ENCODE assay signal across 8 cellular contexts in the genomic region with DNA sequence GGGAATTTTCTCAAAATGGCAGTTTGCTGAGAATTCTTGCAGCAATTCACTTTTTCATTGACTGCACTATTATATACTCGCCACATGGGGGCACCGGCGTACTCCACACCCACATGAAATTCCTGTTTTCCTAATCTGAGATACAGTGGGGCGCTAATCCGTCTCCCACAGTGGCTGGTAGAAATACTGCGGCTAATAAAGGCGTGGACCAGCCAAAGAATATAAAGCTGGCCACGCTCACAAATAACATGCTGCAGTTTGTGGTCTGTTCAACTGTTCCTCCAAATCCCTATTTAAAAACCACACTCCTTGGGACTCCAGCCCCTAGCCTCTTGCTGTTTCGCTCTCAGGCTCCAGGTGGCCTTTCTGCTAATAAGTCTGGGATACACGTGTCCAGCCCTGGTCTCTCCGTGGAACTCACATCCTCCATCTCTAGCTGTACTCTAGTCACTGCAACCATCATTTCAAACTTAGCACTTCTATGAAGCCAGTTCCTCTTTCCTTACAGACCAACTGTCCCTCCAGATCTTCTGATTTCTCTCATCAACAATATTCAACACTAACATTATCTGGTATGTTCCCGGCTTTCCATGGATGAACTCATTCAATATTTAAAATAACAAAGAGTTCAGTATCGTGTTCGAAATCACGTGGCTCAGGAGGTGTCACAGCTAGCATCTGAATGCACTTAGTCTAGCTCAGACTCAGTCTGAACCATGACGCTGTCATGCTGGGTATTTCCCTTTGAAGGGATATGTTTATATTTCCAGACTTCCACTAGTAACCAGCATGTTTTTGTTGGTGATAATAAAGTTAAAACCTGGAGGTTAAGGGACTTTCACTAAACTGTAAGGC. TPM values are rescaled to one million over a fixed set of nuclear protein-coding genes. Genes with fewer than 3 reads are reported as not detected.
DNase-seq lines count a peak whose midpoint lies in the region; ATAC-seq lines count a peak whose summit lies in the region.

No MANE protein-coding gene starts in this region.

- peak overlapping the region in 7 of 11 experiments; percentile 27 to 71 (median 34); a peak in 12 of 22 replicates for H3K4me2 ChIP-seq in BLaER1 treated with 17β-estradiol and CSF1 and Interleukin-3, amounts not matched to agents 10 nM and 100 nM
- H3K4me2 ChIP-seq in trophoblast cell (ENCODE audit: low read length), result peak overlapping the region; percentile 62

- no peaks in the 10 kb centered on the region for H3K27me3 ChIP-seq in BLaER1 treated with 17β-estradiol and CSF1 and Interleukin-3, amounts not matched to agents 10 nM and 100 nM
- no peaks in the 10 kb centered on the region for H3K27me3 ChIP-seq in trophoblast cell (ENCODE audit: insufficient read depth, low read length)

- no peak overlapping the region for H3K9ac ChIP-seq in BLaER1 treated with 17β-estradiol and CSF1 and Interleukin-3, amounts not matched to agents 10 nM and 100 nM
- no peak overlapping the region for H3K9ac ChIP-seq in trophoblast cell (ENCODE audit: low read length)

- no peaks in the 10 kb centered on the region for H4K20me1 ChIP-seq in BLaER1 treated with 17β-estradiol and CSF1 and Interleukin-3, amounts not matched to agents 10 nM and 100 nM

- no peaks in the 10 kb centered on the region for H3K79me2 ChIP-seq in trophoblast cell (ENCODE audit: control insufficient read depth, insufficient read depth, low read length, poor library complexity)

- no peaks in the 10 kb centered on the region for H3K79me1 ChIP-seq in trophoblast cell (ENCODE audit: low read length)

- H2AFZ ChIP-seq in trophoblast cell (ENCODE audit: insufficient read depth, low read length, poor library complexity), result no peak overlapping the region

- no peak overlapping the region for H4K91ac ChIP-seq in trophoblast cell (ENCODE audit: low read depth, low read length)

- no peak overlapping the region for H2BK120ac ChIP-seq in trophoblast cell (ENCODE audit: insufficient read depth, low read length, poor library complexity)

- H3K36me3 ChIP-seq in BLaER1 treated with 17β-estradiol and CSF1 and Interleukin-3, amounts not matched to agents 10 nM and 100 nM, result peaks cover 0 to 31% (median 10%) of the 10 kb centered on the region in 11 experiments; a peak in 15 of 22 replicates
- no peaks in the 10 kb centered on the region for H3K36me3 ChIP-seq in trophoblast cell (ENCODE audit: control insufficient read depth in 1 of 2, insufficient read depth in 2 of 2, low read length in 2 of 2)

- WGBS in trophoblast cell (ENCODE audit: extremely low coverage, insufficient coverage, insufficient read length), result no CpG with 5 or more reads among the region's 16 CpGs

- H2BK12ac ChIP-seq in trophoblast cell (ENCODE audit: low read length), result no peak overlapping the region

- no peak overlapping the region for H4K8ac ChIP-seq in trophoblast cell (ENCODE audit: low read depth, low read length)

- peaks cover 0 to 7% (median 5%) of the 10 kb centered on the region in 11 experiments; a peak in 9 of 22 replicates for H3K9me3 ChIP-seq in BLaER1 treated with 17β-estradiol and CSF1 and Interleukin-3, amounts not matched to agents 10 nM and 100 nM (replicated peaks in 1 of 11)
- H3K9me3 ChIP-seq in trophoblast cell (ENCODE audit: insufficient read depth, low read depth, low read length), result peaks cover 2% of the 10 kb centered on the region

- no peak overlapping the region for H2BK5ac ChIP-seq in trophoblast cell (ENCODE audit: low read depth, low read length, poor library complexity)

- no peak overlapping the region for H3K14ac ChIP-seq in trophoblast cell (ENCODE audit: low read length)

- no peak overlapping the region for H3K4ac ChIP-seq in trophoblast cell (ENCODE audit: low read depth, low read length)

- H4K12ac ChIP-seq in trophoblast cell (ENCODE audit: low read depth, low read length), result no peak overlapping the region

- DNase-seq in NCI-H748 (lab: John Stamatoyannopoulos, UW; ENCODE audit: unreplicated experiment) (peak; percentile 56), glomerular visceral epithelial cell (ENCODE audit: extremely low spot score) (peak; percentile 70), trophoblast cell (peak; percentile 32 to 75)
- peak; percentile 39 for DNase-seq in activated T-cell treated with anti-CD3 and anti-CD28 coated beads, Interleukin-2, amount 50 U/mL, for 1 hour
- no peak for DNase-seq in effector CD4-positive, alpha-beta T cell

- no peak overlapping the region for H3K4me3 ChIP-seq in BLaER1 treated with 17β-estradiol and CSF1 and Interleukin-3, amounts not matched to agents 10 nM and 100 nM
- H3K4me3 ChIP-seq in trophoblast cell (ENCODE audit: low read depth, low read length), result no peak overlapping the region

- no peak overlapping the region for H3K23ac ChIP-seq in trophoblast cell (ENCODE audit: low read length)

- ATAC-seq in GM18498 (IDR thresholded peaks at IDR 0.05; ENCODE audit: unreplicated experiment) (peak; percentile 70), HG03520 (IDR thresholded peaks at IDR 0.05; ENCODE audit: unreplicated experiment) (peak; percentile 69)

- no peak overlapping the region for H3K18ac ChIP-seq in trophoblast cell (ENCODE audit: low read length)

- H3K27ac ChIP-seq in BLaER1 treated with 17β-estradiol and CSF1 and Interleukin-3, amounts not matched to agents 10 nM and 100 nM, result no peak overlapping the region
- no peak overlapping the region for H3K27ac ChIP-seq in trophoblast cell (ENCODE audit: low read depth, low read length)

- peaks cover 0 to 17% (median 4%) of the 10 kb centered on the region in 10 experiments; a peak in 12 of 20 replicates for H3K4me1 ChIP-seq in BLaER1 treated with 17β-estradiol and CSF1 and Interleukin-3, amounts not matched to agents 10 nM and 100 nM
- H3K4me1 ChIP-seq in trophoblast cell (ENCODE audit: control insufficient read depth in 1 of 2, insufficient read depth in 2 of 2, low read length in 2 of 2), result peaks cover 0 to 3% of the 10 kb centered on the region in 2 experiments

- H2AK5ac ChIP-seq in trophoblast cell (ENCODE audit: low read length), result no peak overlapping the region

RNA-seq across cellular contexts. Expression of gene TBRG1, which starts 22.0 kb away (rescaled TPM):
- polyA plus RNA-seq in trophoblast cell (2013), result 22.3 and 22.7 TPM in 2 replicates

RNA-seq across cellular contexts. Expression of gene SIAE, which starts 28.9 kb away (rescaled TPM):
- polyA plus RNA-seq in trophoblast cell (2013), result 5.4 and 5.5 TPM in 2 replicates

RNA-seq across cellular contexts. Expression of gene SPA17, which starts 29.1 kb away (rescaled TPM):
- 8.8 and 10.8 TPM in 2 replicates for polyA plus RNA-seq in trophoblast cell (2013)

RNA-seq across cellular contexts. Expression of gene PANX3, which starts 33.4 kb away (rescaled TPM):
- polyA plus RNA-seq in trophoblast cell (2013), result not detected in 2 replicates
